Comparison of ENCODE assay signal across 30 cellular contexts in genomic region chr18:7633171-7633570, GRCh38.
DNase-seq lines count a peak whose midpoint lies in the region; ATAC-seq, FAIRE-seq and TF ChIP-seq lines count a peak whose summit lies in the region.
"Had no signal": no experiment of that assay in that cellular context is flagged by ENCODE, and none has a peak within 500 bp of the region (broad histone marks: within the 10 kb centered on the region; RNA-seq: fewer than 3 reads in every experiment).

No MANE protein-coding gene starts in this region.

- no peak overlapping the region for H2AFZ ChIP-seq in mammary epithelial cell (ENCODE audit: low read depth, low read length)

- no peaks in the 10 kb centered on the region for H3K4me1 ChIP-seq in mammary epithelial cell (ENCODE audit: insufficient read depth, low read length)
- H3K4me1 ChIP-seq in pancreas, result peaks cover 0 to 3% (median 0%) of the 10 kb centered on the region in 3 donors

- H3K27me3 ChIP-seq in mammary epithelial cell (ENCODE audit: insufficient read depth, low read length) (no peaks in the 10 kb centered on the region), pancreas (no peaks in the 10 kb centered on the region)
- H3K27me3 ChIP-seq: BLaER1 treated with 17β-estradiol and CSF1 and Interleukin-3, amounts not matched to agents 10 nM and 100 nM; SJSA1 had no signal

- no peak overlapping the region for H3K9ac ChIP-seq in mammary epithelial cell (ENCODE audit: insufficient read depth, low read length)
- H3K9ac ChIP-seq: BLaER1 treated with 17β-estradiol and CSF1 and Interleukin-3, amounts not matched to agents 10 nM and 100 nM had no signal

- H3K27me3 Mint-ChIP-seq in MCF 10A (ENCODE audit: insufficient read depth, unreplicated experiment), result no peaks in the 10 kb centered on the region

- H3K27ac ChIP-seq in mammary epithelial cell (ENCODE audit: insufficient read depth, low read depth, low read length) (no peak overlapping the region), pancreas (no peak overlapping the region)
- H3K27ac ChIP-seq: BLaER1 treated with 17β-estradiol and CSF1 and Interleukin-3, amounts not matched to agents 10 nM and 100 nM; SJSA1 had no signal

- H3K4me3 ChIP-seq in mammary epithelial cell (replicated peaks in 1 of 3; ENCODE audit: insufficient read depth in 1 of 3, low read depth in 2 of 3, low read length in 3 of 3) (no peak overlapping the region), fibroblast of the aortic adventitia (ENCODE audit: low read depth, low read length) (no peak overlapping the region), pancreas (no peak overlapping the region)
- H3K4me3 ChIP-seq: BLaER1 treated with 17β-estradiol and CSF1 and Interleukin-3, amounts not matched to agents 10 nM and 100 nM; SJSA1 had no signal

- H4K20me1 ChIP-seq in mammary epithelial cell (ENCODE audit: insufficient read depth, low read length), result no peaks in the 10 kb centered on the region
- H4K20me1 ChIP-seq: BLaER1 treated with 17β-estradiol and CSF1 and Interleukin-3, amounts not matched to agents 10 nM and 100 nM had no signal

- no peaks in the 10 kb centered on the region for H3K9me3 Mint-ChIP-seq in MCF 10A (ENCODE audit: unreplicated experiment)
- H3K9me3 Mint-ChIP-seq: H9 had no signal

- no peak for FAIRE-seq in pancreas (lab: Jason Lieb, UNC)
- FAIRE-seq: GM12891, GM19239, HepG2 had no signal

- no peak overlapping the region for H3K4me2 ChIP-seq in mammary epithelial cell (ENCODE audit: insufficient read depth, low read depth, low read length)
- H3K4me2 ChIP-seq: BLaER1 treated with 17β-estradiol and CSF1 and Interleukin-3, amounts not matched to agents 10 nM and 100 nM had no signal

- H3K79me2 ChIP-seq in mammary epithelial cell (ENCODE audit: insufficient read depth, low read length), result peaks cover 55% of the 10 kb centered on the region

- dilution Hi-C loops in mammary epithelial cell (cut with HindIII; ENCODE audit: low sequenced_read_pairs), result no loop called here

- TF ChIP-seq CTCF in MCF 10A (IDR thresholded peaks at IDR 0.05; ENCODE audit: unreplicated experiment) (no peak), mammary epithelial cell (conservative IDR thresholded peaks at IDR 0.05 in 1 of 2, IDR thresholded peaks at IDR 0.05 in 1 of 2; ENCODE audit: extremely low read depth in 1 of 2, insufficient read depth in 1 of 2, low read depth in 1 of 2, low read length in 2 of 2) (no peak), fibroblast of the aortic adventitia (IDR thresholded peaks at IDR 0.05; ENCODE audit: insufficient read depth, low read length) (no peak), pancreas (IDR thresholded peaks at IDR 0.05) (no peak)

- peaks cover 20% of the 10 kb centered on the region for H3K4me1 Mint-ChIP-seq in MCF 10A (ENCODE audit: insufficient read depth, unreplicated experiment)
- H3K4me1 Mint-ChIP-seq: H9 had no signal

- CTCF ChIA-PET in MCF 10A (lab: Yijun Ruan, JAX) (no interaction called here), mammary epithelial cell (lab: Charles Lee; ENCODE audit: low non-redundant PET) (no interaction called here)

- H3K36me3 ChIP-seq in mammary epithelial cell (ENCODE audit: insufficient read depth, low read length) (no peaks in the 10 kb centered on the region), pancreas (no peaks in the 10 kb centered on the region)
- H3K36me3 ChIP-seq: BLaER1 treated with 17β-estradiol and CSF1 and Interleukin-3, amounts not matched to agents 10 nM and 100 nM; SJSA1 had no signal

- WGBS in mammary epithelial cell (ENCODE audit: low coverage, missing lambda C conversion rate), result 76% methylated on average over 2 of the region's 2 CpGs
- WGBS in pancreas, 2 donors, result 84 to 90% methylated on average over 2 of the region's 2 CpGs

- H3K27ac Mint-ChIP-seq in MCF 10A (ENCODE audit: low read depth, unreplicated experiment), result no peak overlapping the region
- H3K27ac Mint-ChIP-seq: H9 had no signal

- in situ Hi-C loops in mammary epithelial cell (cut with MboI; ENCODE audit: low sequenced_read_pairs in 2 of 2), result no loop called here

- peaks cover 6% of the 10 kb centered on the region for H3K36me3 Mint-ChIP-seq in MCF 10A (ENCODE audit: insufficient read depth, unreplicated experiment)
- H3K36me3 Mint-ChIP-seq: CD4-positive, alpha-beta memory T cell had no signal

- intact Hi-C loops in MCF 10A (cut with micrococcal nuclease) (no loop called here), mammary epithelial cell (cut with micrococcal nuclease) (no loop called here), pancreas (cut with DNase I) (no loop called here)

- H3K4me3 Mint-ChIP-seq in MCF 10A (ENCODE audit: unreplicated experiment), result no peak overlapping the region
- H3K4me3 Mint-ChIP-seq: CD4-positive, alpha-beta memory T cell; H9 had no signal

- DNase-seq in MCF 10A (ENCODE audit: unreplicated experiment), result peak; percentile 23
- no peak for DNase-seq in mammary epithelial cell
- DNase-seq in amniotic epithelial cell (ENCODE audit: low read depth), result peak; percentile 52
- peak; percentile 8 for DNase-seq in fibroblast of the aortic adventitia (ENCODE audit: low read depth)
- no peak for DNase-seq in H4 (ENCODE audit: low spot score)
- DNase-seq in pancreas, result no peak
- DNase-seq in NCI-H1694 (lab: John Stamatoyannopoulos, UW), result no peak
- DNase-seq in NCI-H226, result no peak
- DNase-seq: 8988T; ACHN; AML-193; CD4-positive, alpha-beta memory T cell; COR-L47; EL; GDM1; H9; Karpas-422; NCI-H1105 treated with DMSO at 0.1 percent for 48 hours; NCI-H146; NCI-H2029; NCI-H2227 treated with DMSO at 0.1 percent for 48 hours; NCI-H510A; NCI-H69; Right ventricle myocardium superior; RPMI8226 had no signal

- no peak for ATAC-seq in pancreas
- ATAC-seq: HepG2 had no signal

- H3K9me3 ChIP-seq in mammary epithelial cell (replicated peaks; ENCODE audit: insufficient read depth, low read length) (no peaks in the 10 kb centered on the region), pancreas (no peaks in the 10 kb centered on the region)
- H3K9me3 ChIP-seq: BLaER1 treated with 17β-estradiol and CSF1 and Interleukin-3, amounts not matched to agents 10 nM and 100 nM; SJSA1 had no signal

- BruUV-seq in MCF 10A (replicated peaks; lab: Mats Ljungman, UMichigan), result no TSS peak
- no TSS peak for BruUV-seq in mammary epithelial cell (replicated peaks; lab: Mats Ljungman, UMichigan)

- POLR2A ChIA-PET in MCF 10A (lab: Yijun Ruan, JAX), result no interaction called here

Comparison
In these comparisons a context has a peak if more than half of its experiments do, and no peak if none do; other contexts are left out.
1. DNase-seq: peak in MCF 10A (single experiment), amniotic epithelial cell (single experiment) and fibroblast of the aortic adventitia (single experiment); none in mammary epithelial cell (single experiment), H4 (single experiment), pancreas (0 of 6), NCI-H1694 (single experiment) and NCI-H226 (single experiment).